ENCODE assay signal across 8 cellular contexts in the genomic region with DNA sequence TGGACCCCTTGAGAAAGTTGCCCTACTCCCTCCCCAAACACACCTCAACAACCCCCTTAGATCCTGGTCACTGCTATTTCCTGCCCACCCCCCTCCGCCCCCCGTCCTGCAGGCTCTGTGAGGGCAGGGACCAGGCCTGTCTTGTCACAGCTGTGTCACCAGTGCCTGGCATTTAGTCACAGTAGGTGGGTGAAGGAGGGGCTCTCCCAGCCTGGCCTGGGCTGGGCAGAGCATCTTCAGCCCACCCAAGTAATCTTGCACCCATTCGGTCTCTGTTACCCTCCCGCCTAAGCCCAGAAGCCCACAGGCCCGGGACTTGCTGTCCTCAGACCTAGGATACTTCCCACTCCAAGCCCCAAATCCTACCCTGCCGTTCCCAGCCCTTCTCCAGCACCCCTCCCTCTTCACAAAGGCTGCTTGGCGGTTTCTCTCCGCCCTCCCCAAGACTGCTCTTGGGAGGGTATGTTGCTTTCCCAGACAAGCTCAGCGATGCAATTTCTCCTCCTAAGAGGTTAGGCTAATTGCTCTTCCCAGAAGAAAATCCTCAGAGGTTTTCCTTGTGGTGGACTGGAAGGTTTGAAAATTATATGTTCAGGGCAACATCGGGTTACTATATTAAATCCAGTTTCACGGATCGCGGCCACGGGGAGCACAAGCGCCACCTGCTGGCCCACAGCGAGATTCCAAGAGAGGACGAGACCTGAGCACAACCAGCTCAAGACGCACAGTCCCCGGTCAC. TPM values are rescaled to one million over a fixed set of nuclear protein-coding genes. Genes with fewer than 3 reads are reported as not detected.
DNase-seq lines count a peak whose midpoint lies in the region; ATAC-seq, FAIRE-seq and TF ChIP-seq lines count a peak whose summit lies in the region.

No MANE protein-coding gene starts in this region.

- H3K27ac ChIP-seq in ACC112 (ENCODE audit: low read depth, low read length): no peak overlapping the region

- DNase-seq in NCI-H2107 treated with DMSO at 0.1 percent for 48 hours (lab: John Stamatoyannopoulos, UW; ENCODE audit: unreplicated experiment): peak; percentile 63
- peak; percentile 50 for DNase-seq in bronchial epithelial cell (ENCODE audit: low read depth)
- DNase-seq in iris pigment epithelial cell (ENCODE audit: low read depth): peak; percentile 62
- peak; percentile 76 for DNase-seq in stimulated activated CD4-positive, alpha-beta T cell treated with anti-CD3 and anti-CD28 coated beads, Interleukin-12 subunit alpha, Interleukin-12 subunit beta, amount 100 ng/mL, for 4 hours

- H3K27me3 ChIP-seq in ACC112 (ENCODE audit: insufficient read depth, low read length): no peaks in the 10 kb centered on the region
- H3K27me3 ChIP-seq in bronchial epithelial cell (ENCODE audit: control insufficient read depth, insufficient read depth, low read length): no peaks in the 10 kb centered on the region

- no peak for FAIRE-seq in bronchial epithelial cell (lab: Jason Lieb, UNC)

- H3K4me1 ChIP-seq in ACC112 (ENCODE audit: control insufficient read depth, insufficient read depth, low read length, unreplicated experiment): peaks cover 24% of the 10 kb centered on the region

- peak overlapping the region; percentile 99 for H2AFZ ChIP-seq in ACC112 (ENCODE audit: low read length, unreplicated experiment)

- peak; percentile 52 for ATAC-seq in GM18909 (IDR thresholded peaks at IDR 0.05; ENCODE audit: poor library complexity, unreplicated experiment)
- no peak for ATAC-seq in HG02798 (IDR thresholded peaks at IDR 0.05; ENCODE audit: poor library complexity, unreplicated experiment)

- no peaks in the 10 kb centered on the region for H3K79me2 ChIP-seq in ACC112 (ENCODE audit: control insufficient read depth, insufficient read depth, low read length, unreplicated experiment)

- TF ChIP-seq CTCF in WI38 (IDR thresholded peaks at IDR 0.05; ENCODE audit: low read depth, low read length): peak; percentile 82
- peak; percentile 91 for TF ChIP-seq CTCF in bronchial epithelial cell (IDR thresholded peaks at IDR 0.05; ENCODE audit: insufficient read depth, low read length, severe bottlenecking)

- H3K36me3 ChIP-seq in ACC112 (ENCODE audit: insufficient read depth, low read length) (no peaks in the 10 kb centered on the region; the same call in 1 of the 2 replicates), bronchial epithelial cell (ENCODE audit: control insufficient read depth, insufficient read depth, low read length) (no peaks in the 10 kb centered on the region)

- H3K4me3 ChIP-seq in ACC112 (ENCODE audit: low read depth, low read length) (peak overlapping the region; percentile 61), WI38 (ENCODE audit: low read depth, low read length) (no peak overlapping the region), bronchial epithelial cell (ENCODE audit: low read depth, low read length) (no peak overlapping the region)

RNA-seq across cellular contexts. Expression of a gene that starts 50.8 kb away (rescaled TPM):
- 12.7 and 15.5 TPM in 2 replicates for total RNA-seq in bronchial epithelial cell
